ENCODE assay signal across 8 cellular contexts in genomic region chr9:136484153-136485048, GRCh38. TPM values are rescaled to one million over a fixed set of nuclear protein-coding genes. Genes with fewer than 3 reads are reported as not detected.
DNase-seq lines count a peak whose midpoint lies in the region; ATAC-seq and TF ChIP-seq lines count a peak whose summit lies in the region.

No MANE protein-coding gene starts in this region.

- POLR2A ChIA-PET in naive thymus-derived CD8-positive, alpha-beta T cell (lab: Charles Lee), result interaction anchor here (0.7 to 3.7 kb wide), 14 partner anchors 45 to 1134 kb away, joined by 3 to 23 read pairs (median 4); partner anchors contain the start of genes DNLZ, EHMT1 and MAN1B1

- H3K4me3 ChIP-seq in RWPE2 (ENCODE audit: severe bottlenecking), result peak overlapping the region; percentile 47
- H3K4me3 ChIP-seq in effector memory CD4-positive, alpha-beta T cell (ENCODE audit: insufficient read depth, low read depth, low read length, poor library complexity, severe bottlenecking), result peak overlapping the region; percentile 49

- H3K27me3 ChIP-seq in RWPE2 (ENCODE audit: insufficient read depth, poor library complexity, severe bottlenecking), result no peaks in the 10 kb centered on the region
- no peaks in the 10 kb centered on the region for H3K27me3 ChIP-seq in effector memory CD4-positive, alpha-beta T cell (replicated peaks; ENCODE audit: control insufficient read depth, insufficient read depth, low read length, poor library complexity, severe bottlenecking)

- H3K27me3 Mint-ChIP-seq in naive thymus-derived CD8-positive, alpha-beta T cell, result no peaks in the 10 kb centered on the region

- peaks cover 0 to 5% (median 0%) of the 10 kb centered on the region in 3 donors for H3K36me3 Mint-ChIP-seq in naive thymus-derived CD8-positive, alpha-beta T cell

- H3K4me1 ChIP-seq in RWPE2 (ENCODE audit: insufficient read depth, poor library complexity, severe bottlenecking), result peaks cover 10% of the 10 kb centered on the region
- H3K4me1 ChIP-seq in effector memory CD4-positive, alpha-beta T cell (ENCODE audit: control insufficient read depth, insufficient read depth, low read length, poor library complexity, severe bottlenecking), result peaks cover 21% of the 10 kb centered on the region

- TF ChIP-seq CTCF in RWPE2 (IDR thresholded peaks at IDR 0.05; ENCODE audit: poor library complexity, severe bottlenecking), result no peak

- H3K27ac ChIP-seq in RWPE2 (ENCODE audit: poor library complexity, severe bottlenecking), result peak overlapping the region; percentile 82
- H3K27ac ChIP-seq in effector memory CD4-positive, alpha-beta T cell (ENCODE audit: insufficient read depth, low read length, poor library complexity, severe bottlenecking), result peak overlapping the region; percentile 91

- no peaks in the 10 kb centered on the region for H3K9me3 Mint-ChIP-seq in naive thymus-derived CD8-positive, alpha-beta T cell

- no peaks in the 10 kb centered on the region for H3K9me3 ChIP-seq in RWPE2 (ENCODE audit: severe bottlenecking)
- no peaks in the 10 kb centered on the region for H3K9me3 ChIP-seq in effector memory CD4-positive, alpha-beta T cell (ENCODE audit: control insufficient read depth, low read length)

- H3K4me3 Mint-ChIP-seq in naive thymus-derived CD8-positive, alpha-beta T cell, result peak overlapping the region; percentile 50 to 75 (median 64)

- DNase-seq in Right ventricle myocardium inferior (ENCODE audit: missing footprints) (peak; percentile 79), cardiac septum (ENCODE audit: low spot score) (no peak), RWPE2 (ENCODE audit: low spot score) (no peak), HCEC 1CT (no peak)
- DNase-seq in effector memory CD4-positive, alpha-beta T cell, result peak in 2 of 3 donors; percentile 5 to 8
- DNase-seq in naive thymus-derived CD8-positive, alpha-beta T cell, result peak in 7 of 10 donors; percentile 8 to 37 (median 24)

- ATAC-seq in Right ventricle myocardium inferior (no peak), RWPE2 (ENCODE audit: low read depth) (peak; percentile 58), GM18502 (IDR thresholded peaks at IDR 0.05; ENCODE audit: poor library complexity, unreplicated experiment) (no peak), HG03175 (IDR thresholded peaks at IDR 0.05; ENCODE audit: unreplicated experiment) (no peak)
- ATAC-seq in naive thymus-derived CD8-positive, alpha-beta T cell, result no peak

- H3K36me3 ChIP-seq in RWPE2 (ENCODE audit: low read depth), result peaks cover 12% of the 10 kb centered on the region
- peaks cover 3% of the 10 kb centered on the region for H3K36me3 ChIP-seq in effector memory CD4-positive, alpha-beta T cell (ENCODE audit: control insufficient read depth, insufficient read depth, low read length)

- H3K27ac Mint-ChIP-seq in naive thymus-derived CD8-positive, alpha-beta T cell, result peak overlapping the region in 9 of 10 donors; percentile 43 to 84 (median 67)

- peaks cover 16 to 39% (median 32%) of the 10 kb centered on the region in 4 donors for H3K4me1 Mint-ChIP-seq in naive thymus-derived CD8-positive, alpha-beta T cell

- intact Hi-C loops in Right ventricle myocardium inferior (cut with DNase I), result loop anchor here (1.0 to 5.0 kb wide), 2 partner anchors 147 to 208 kb away; no protein-coding TSS in a partner anchor
- intact Hi-C loops in cardiac septum (cut with DNase I), result loop anchor here (5.0 kb wide), 1 partner anchor 63 kb away; the partner anchor contains the start of gene NOTCH1

RNA-seq across cellular contexts. Expression of gene SEC16A, which starts 1.6 kb away (rescaled TPM):
- 22.3 TPM for total RNA-seq in Right ventricle myocardium inferior
- 33.7 TPM for total RNA-seq in cardiac septum
- 10 to 100 TPM; 83.4 to 84.8 TPM for total RNA-seq in naive thymus-derived CD8-positive, alpha-beta T cell
- 10 to 100 TPM; 14.2 to 35.8 (median 26.2) TPM for polyA plus RNA-seq in naive thymus-derived CD8-positive, alpha-beta T cell

RNA-seq across cellular contexts. Expression of gene INPP5E, which starts 44.8 kb away (rescaled TPM):
- total RNA-seq in Right ventricle myocardium inferior (10.8 TPM), cardiac septum (14.2 TPM)
- 10 to 100 TPM; 26.4 to 27.3 TPM for total RNA-seq in naive thymus-derived CD8-positive, alpha-beta T cell
- polyA plus RNA-seq in naive thymus-derived CD8-positive, alpha-beta T cell, result 1 to 10 TPM in 2 of 3 donors, under 1 TPM in 1; 0.90 to 4.4 (median 2.1) TPM

Comparison
In these comparisons a context has a peak if more than half of its experiments do, and no peak if none do; other contexts are left out.
1. DNase-seq: peak in Right ventricle myocardium inferior (single experiment), effector memory CD4-positive, alpha-beta T cell (2 of 3) and naive thymus-derived CD8-positive, alpha-beta T cell (7 of 10); none in cardiac septum (single experiment), RWPE2 (single experiment) and HCEC 1CT (single experiment).